Comparison of ENCODE assay signal across 22 cellular contexts in the genomic region with DNA sequence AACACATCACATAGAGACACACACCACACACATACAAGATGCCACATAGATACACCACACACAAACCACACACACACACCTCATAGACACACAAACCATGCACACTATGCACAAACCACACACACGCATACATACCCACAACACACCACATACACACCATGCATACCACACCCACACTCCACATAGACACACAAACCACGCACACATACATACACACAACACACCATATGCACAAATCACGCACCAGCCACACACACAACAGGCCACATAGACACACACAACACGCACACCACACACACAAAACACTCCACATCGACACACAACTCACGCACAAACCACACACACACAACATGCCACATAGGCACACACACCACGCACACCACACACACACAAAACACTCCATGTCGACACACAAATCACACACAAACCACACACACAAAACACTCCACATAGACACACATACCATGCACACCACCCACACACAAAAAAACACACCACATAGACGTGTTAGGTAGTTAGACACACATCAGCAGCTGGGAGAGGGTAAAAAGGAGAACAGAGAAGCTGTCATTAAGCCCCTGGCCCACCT. TPM values are rescaled to one million over a fixed set of nuclear protein-coding genes. Genes with fewer than 3 reads are reported as not detected.
DNase-seq lines count a peak whose midpoint lies in the region; ATAC-seq, FAIRE-seq and TF ChIP-seq lines count a peak whose summit lies in the region.
"Had no signal": no experiment of that assay in that cellular context is flagged by ENCODE, and none has a peak within 500 bp of the region (broad histone marks: within the 10 kb centered on the region; RNA-seq: fewer than 3 reads in every experiment).

No MANE protein-coding gene starts in this region.

- no peak for TF ChIP-seq POLR2A in HepG2 (IDR thresholded peaks at IDR 0.05; ENCODE audit: insufficient read depth in 1 of 2, low read depth in 2 of 2, low read length in 2 of 2)

- peaks cover 6% of the 10 kb centered on the region for H3K4me1 Mint-ChIP-seq in activated T-helper 1 cell treated with anti-CD3 and anti-CD28 coated beads, Interleukin-12 subunit alpha, Interleukin-12 subunit beta, Interleukin-2, Interleukin-4 antibody, amounts not matched to agents 30 ng/mL and 10 ng/mL and 1 ng/mL, durations not matched to agents 14 hours and 24 hours and 36 hours (ENCODE audit: low read depth)

- H3K4me3 ChIP-seq in left ventricle myocardium inferior (no peak overlapping the region), OCI-LY3 (ENCODE audit: low read length) (no peak overlapping the region), HepG2 (replicated peaks in 1 of 3; ENCODE audit: insufficient read depth in 1 of 3, low read depth in 2 of 3, low read length in 3 of 3) (no peak overlapping the region)

- intact Hi-C loops in cardiac septum (cut with DNase I) (loop anchor here (5.0 to 10.0 kb wide), 3 partner anchors 34 to 297 kb away; no protein-coding TSS in a partner anchor), left ventricle myocardium inferior (cut with micrococcal nuclease) (no loop called here), HepG2 (cut with micrococcal nuclease; ENCODE audit: unreplicated experiment) (no loop called here)
- intact Hi-C loops in activated T-helper 1 cell treated with anti-CD3 and anti-CD28 coated beads, Interleukin-12 subunit alpha, Interleukin-12 subunit beta, Interleukin-2, Interleukin-4 antibody, amounts not matched to agents 30 ng/mL and 10 ng/mL and 1 ng/mL, durations not matched to agents 14 hours and 24 hours and 36 hours (cut with micrococcal nuclease), result loop anchor here (1.0 to 5.0 kb wide), 7 partner anchors 15 to 381 kb away; partner anchors contain the start of gene POFUT2

- H3K4me1 ChIP-seq in left ventricle myocardium inferior (peaks cover 21% of the 10 kb centered on the region), OCI-LY3 (ENCODE audit: low read length) (peaks cover 15% of the 10 kb centered on the region), HepG2 (ENCODE audit: insufficient read depth, low read length) (no peaks in the 10 kb centered on the region)

- no peak for TF ChIP-seq RAD21 in HepG2 (CRISPR knock-in tag; IDR thresholded peaks at IDR 0.05)

- in situ Hi-C loops in HepG2 (cut with HindIII; ENCODE audit: extremely low pct_ligation_motif_present, low pct_unique_long_range_greater_than_20kb), result no loop called here

- peaks cover 23% of the 10 kb centered on the region for H3K9me3 Mint-ChIP-seq in activated T-helper 1 cell treated with anti-CD3 and anti-CD28 coated beads, Interleukin-12 subunit alpha, Interleukin-12 subunit beta, Interleukin-2, Interleukin-4 antibody, amounts not matched to agents 30 ng/mL and 10 ng/mL and 1 ng/mL, durations not matched to agents 14 hours and 24 hours and 36 hours

- no peak for FAIRE-seq in HepG2 (lab: Jason Lieb, UNC)
- FAIRE-seq: G401.6 had no signal

- CTCF ChIA-PET in HepG2 (lab: Yijun Ruan, JAX; ENCODE audit: low intra/inter-chr PET ratio, low total read pairs), result no interaction called here

- peaks cover under 1% of the 10 kb centered on the region for H3K36me3 Mint-ChIP-seq in activated T-helper 1 cell treated with anti-CD3 and anti-CD28 coated beads, Interleukin-12 subunit alpha, Interleukin-12 subunit beta, Interleukin-2, Interleukin-4 antibody, amounts not matched to agents 30 ng/mL and 10 ng/mL and 1 ng/mL, durations not matched to agents 14 hours and 24 hours and 36 hours (ENCODE audit: low read depth)
- H3K36me3 Mint-ChIP-seq: CD14-positive monocyte had no signal

- H3K27me3 ChIP-seq in left ventricle myocardium inferior (ENCODE audit: low read depth) (peaks cover 73% of the 10 kb centered on the region), OCI-LY3 (ENCODE audit: low read depth, low read length) (peaks cover 4% of the 10 kb centered on the region; the same call in 1 of the 2 replicates), HepG2 (ENCODE audit: control insufficient read depth in 1 of 2, insufficient read depth in 2 of 2, low read length in 2 of 2) (peaks cover 0 to 2% of the 10 kb centered on the region in 2 experiments; a peak in 1 of 5 replicates)
- H3K27me3 ChIP-seq: brain microvascular endothelial cell had no signal

- H3K27me3 Mint-ChIP-seq in activated T-helper 1 cell treated with anti-CD3 and anti-CD28 coated beads, Interleukin-12 subunit alpha, Interleukin-12 subunit beta, Interleukin-2, Interleukin-4 antibody, amounts not matched to agents 30 ng/mL and 10 ng/mL and 1 ng/mL, durations not matched to agents 14 hours and 24 hours and 36 hours (ENCODE audit: insufficient read depth), result peaks cover 4% of the 10 kb centered on the region

- no peaks in the 10 kb centered on the region for H4K20me1 ChIP-seq in OCI-LY3 (ENCODE audit: insufficient read depth, low read length)
- H4K20me1 ChIP-seq in HepG2 (ENCODE audit: insufficient read depth, low read length), result no peaks in the 10 kb centered on the region

- H2AFZ ChIP-seq in OCI-LY3 (ENCODE audit: low read depth, low read length), result no peak overlapping the region
- no peak overlapping the region for H2AFZ ChIP-seq in HepG2 (ENCODE audit: low read length)

- POLR2A ChIA-PET in HepG2 (lab: Yijun Ruan, JAX), result no interaction called here

- H3K79me2 ChIP-seq in OCI-LY3 (ENCODE audit: low read length) (no peaks in the 10 kb centered on the region), HepG2 (ENCODE audit: insufficient read depth, low read length) (no peaks in the 10 kb centered on the region)

- H3K4me3 Mint-ChIP-seq in activated T-helper 1 cell treated with anti-CD3 and anti-CD28 coated beads, Interleukin-12 subunit alpha, Interleukin-12 subunit beta, Interleukin-2, Interleukin-4 antibody, amounts not matched to agents 30 ng/mL and 10 ng/mL and 1 ng/mL, durations not matched to agents 14 hours and 24 hours and 36 hours, result no peak overlapping the region
- H3K4me3 Mint-ChIP-seq: CD14-positive monocyte, nephron progenitor cell had no signal

- H3K4me2 ChIP-seq in OCI-LY3 (ENCODE audit: low read length) (peak overlapping the region; percentile 45), HepG2 (ENCODE audit: low read depth, low read length) (no peak overlapping the region)

- TF ChIP-seq EP300 in HepG2 (IDR thresholded peaks at IDR 0.05; ENCODE audit: low read depth in 2 of 2, low read length in 2 of 2) (no peak), HepG2 (CRISPR knock-in tag; IDR thresholded peaks at IDR 0.05; ENCODE audit: borderline replicate concordance) (no peak)

- H3K36me3 ChIP-seq in left ventricle myocardium inferior (no peaks in the 10 kb centered on the region), OCI-LY3 (replicated peaks; ENCODE audit: low read depth, low read length) (no peaks in the 10 kb centered on the region), HepG2 (replicated peaks in 1 of 2; ENCODE audit: control insufficient read depth in 1 of 2, insufficient read depth in 2 of 2, low read length in 2 of 2) (no peaks in the 10 kb centered on the region)
- H3K36me3 ChIP-seq: brain microvascular endothelial cell, stomach had no signal

- DNase-seq in cardiac septum (ENCODE audit: low spot score) (peak; percentile 2), left ventricle myocardium inferior (no peak), HepG2 (ENCODE audit: low spot score) (no peak), GM10266 (ENCODE audit: extremely low spot score) (no peak), NOMO-1 (lab: John Stamatoyannopoulos, UW; ENCODE audit: unreplicated experiment in 2 of 2) (no peak)
- no peak for DNase-seq in activated T-helper 1 cell treated with anti-CD3 and anti-CD28 coated beads, Interleukin-12 subunit alpha, Interleukin-12 subunit beta, Interleukin-2, Interleukin-4 antibody, amounts not matched to agents 30 ng/mL and 10 ng/mL and 1 ng/mL, durations not matched to agents 14 hours and 24 hours and 36 hours (ENCODE audit: low spot score)
- DNase-seq: brain microvascular endothelial cell, DMS 273 treated with DMSO at 0.1 percent for 48 hours, NCI-H2081 treated with DMSO at 0.1 percent for 48 hours, NCI-H446 treated with DMSO at 0.1 percent for 48 hours, stomach, T1000 had no signal

- H3K9ac ChIP-seq in OCI-LY3 (ENCODE audit: low read length) (no peak overlapping the region), HepG2 (ENCODE audit: insufficient read depth, low read depth, low read length) (no peak overlapping the region)

- no TSS peak for BruUV-seq in HepG2 (replicated peaks; lab: Mats Ljungman, UMichigan)

- no peak for ATAC-seq in HepG2
- ATAC-seq in GM19397 (IDR thresholded peaks at IDR 0.05; ENCODE audit: unreplicated experiment), result no peak

- no peak overlapping the region for H3K27ac Mint-ChIP-seq in activated T-helper 1 cell treated with anti-CD3 and anti-CD28 coated beads, Interleukin-12 subunit alpha, Interleukin-12 subunit beta, Interleukin-2, Interleukin-4 antibody, amounts not matched to agents 30 ng/mL and 10 ng/mL and 1 ng/mL, durations not matched to agents 14 hours and 24 hours and 36 hours
- H3K27ac Mint-ChIP-seq: activated CD8-positive, alpha-beta memory T cell treated with anti-CD3 and anti-CD28 coated beads, Interleukin-2, amount 10 ng/mL, durations not matched to agents 7 days and 5 days; activated T-helper 2 cell treated with anti-CD3 and anti-CD28 coated beads, Interferon-gamma antibody, Interleukin-2, Interleukin-4, amounts not matched to agents 10 μg/mL and 5 μg/mL and 100 μg/mL, durations not matched to agents 14 hours and 24 hours and 36 hours; CD14-positive monocyte; nephron progenitor cell; progenitor cell of endocrine pancreas had no signal

- H3K27ac ChIP-seq in left ventricle myocardium inferior (replicated peaks), result no peak overlapping the region
- H3K27ac ChIP-seq in OCI-LY3 (ENCODE audit: low read length), result no peak overlapping the region
- no peak overlapping the region for H3K27ac ChIP-seq in HepG2 (ENCODE audit: extremely low read length, insufficient read depth, low read length)
- H3K27ac ChIP-seq: brain microvascular endothelial cell, RWPE1 had no signal

- peaks cover 14% of the 10 kb centered on the region for H3K9me3 ChIP-seq in left ventricle myocardium inferior (replicated peaks)
- 0 out of 2 replicates have a peak, but pooled peaks cover 4% of the 10 kb centered on the region for H3K9me3 ChIP-seq in OCI-LY3 (ENCODE audit: insufficient read depth, low read length)
- peaks cover 1% of the 10 kb centered on the region for H3K9me3 ChIP-seq in HepG2 (ENCODE audit: low read length)

- 62% methylated on average over 9 of the region's 9 CpGs for WGBS in HepG2 (ENCODE audit: low lambda C conversion rate)

- TF ChIP-seq CTCF in left ventricle myocardium inferior (IDR thresholded peaks at IDR 0.05; ENCODE audit: borderline replicate concordance), result no peak
- no peak for TF ChIP-seq CTCF in OCI-LY3 (IDR thresholded peaks at IDR 0.05; ENCODE audit: low read depth, low read length)
- no peak for TF ChIP-seq CTCF in HepG2 (CRISPR knock-in tag; IDR thresholded peaks at IDR 0.05)
- no peak for TF ChIP-seq CTCF in GM10266 (IDR thresholded peaks at IDR 0.05; ENCODE audit: control insufficient read depth, insufficient read depth, low read depth, missing control alignments)

RNA-seq across cellular contexts. Expression of gene SLC19A1, which starts 49.5 kb away (rescaled TPM):
- total RNA-seq in cardiac septum, result 2.7 TPM
- 4.9 TPM for total RNA-seq in left ventricle myocardium inferior
- 12.6 and 21.8 TPM in 2 replicates for total RNA-seq in HepG2 (2016; rRNA removed; fragmentation: Illumina TruSeq; extraction: Trizol)
- 4.8 and 5.6 TPM in 2 replicates for total RNA-seq in HepG2 (2016; cell fraction: cytosol; rRNA removed; fragmentation: Illumina TruSeq; extraction: Trizol; ENCODE audit: low read depth)
- total RNA-seq in HepG2 (2016; cell fraction: insoluble cytoplasmic fraction; rRNA removed; fragmentation: Illumina TruSeq; extraction: Trizol), result 11.0 and 23.6 TPM in 2 replicates
- 10.8 TPM in 2 replicates for total RNA-seq in HepG2 (2016; cell fraction: membrane; rRNA removed; fragmentation: Illumina TruSeq; extraction: Trizol)
- total RNA-seq in HepG2 (2016; cell fraction: nucleus; rRNA removed; fragmentation: Illumina TruSeq; extraction: Trizol), result 21.2 and 27.4 TPM in 2 replicates
- polyA plus RNA-seq in HepG2 (2011; rRNA removed), result 23.0 and 31.0 TPM in 2 replicates
- polyA plus RNA-seq in HepG2 (2011; cell fraction: cytosol; rRNA removed), result 14.5 and 24.7 TPM in 2 replicates
- 49.0 and 62.1 TPM in 2 replicates for polyA plus RNA-seq in HepG2 (2011; cell fraction: nucleus; rRNA removed)
- polyA plus RNA-seq in HepG2 (2012), result 18.0 and 36.8 TPM in 2 replicates
- 3.7 and 4.0 TPM in 2 replicates for polyA plus RNA-seq in HepG2 (2016; cell fraction: cytosol; fragmentation: Illumina TruSeq; extraction: Trizol; ENCODE audit: low read depth)
- polyA plus RNA-seq in HepG2 (2016; cell fraction: insoluble cytoplasmic fraction; fragmentation: Illumina TruSeq; extraction: Trizol; ENCODE audit: low read depth), result 11.1 and 13.0 TPM in 2 replicates
- polyA plus RNA-seq in HepG2 (2016; cell fraction: membrane; fragmentation: Illumina TruSeq; extraction: Trizol; ENCODE audit: low read depth), result 6.4 and 7.2 TPM in 2 replicates
- 44.5 and 46.0 TPM in 2 replicates for polyA plus RNA-seq in HepG2 (2016; cell fraction: nucleus; fragmentation: Illumina TruSeq; extraction: Trizol; ENCODE audit: insufficient read depth, low read depth)
- polyA minus RNA-seq in HepG2 (2011; rRNA and poly(A)+ RNA removed; ENCODE audit: low replicate concordance), result 42.0 and 128 TPM in 2 replicates
- polyA minus RNA-seq in HepG2 (2011; cell fraction: cytosol; rRNA and poly(A)+ RNA removed), result 32.2 and 34.4 TPM in 2 replicates
- 12.2 and 14.7 TPM in 2 replicates for polyA minus RNA-seq in HepG2 (2011; cell fraction: nucleus; rRNA and poly(A)+ RNA removed)
- total RNA-seq in activated T-helper 1 cell treated with anti-CD3 and anti-CD28 coated beads, Interleukin-12 subunit alpha, Interleukin-12 subunit beta, Interleukin-2, Interleukin-4 antibody, amounts not matched to agents 30 ng/mL and 10 ng/mL and 1 ng/mL, durations not matched to agents 14 hours and 24 hours and 36 hours, result 104 and 105 TPM in 2 replicates

RNA-seq across cellular contexts. Expression of gene PCBP3, which starts 51.8 kb away (rescaled TPM):
- total RNA-seq in cardiac septum, result 4.9 TPM
- 2.9 TPM for total RNA-seq in left ventricle myocardium inferior
- not detected in 2 replicates for total RNA-seq in HepG2 (2016; rRNA removed; fragmentation: Illumina TruSeq; extraction: Trizol)
- total RNA-seq in HepG2 (2016; cell fraction: cytosol; rRNA removed; fragmentation: Illumina TruSeq; extraction: Trizol; ENCODE audit: low read depth), result not detected in 2 replicates
- not detected in 2 replicates for total RNA-seq in HepG2 (2016; cell fraction: insoluble cytoplasmic fraction; rRNA removed; fragmentation: Illumina TruSeq; extraction: Trizol)
- total RNA-seq in HepG2 (2016; cell fraction: membrane; rRNA removed; fragmentation: Illumina TruSeq; extraction: Trizol), result not detected in 2 replicates
- total RNA-seq in HepG2 (2016; cell fraction: nucleus; rRNA removed; fragmentation: Illumina TruSeq; extraction: Trizol), result not detected in 2 replicates
- polyA plus RNA-seq in HepG2 (2011; rRNA removed), result not detected in 2 replicates
- not detected in 2 replicates for polyA plus RNA-seq in HepG2 (2011; cell fraction: cytosol; rRNA removed)
- not detected in 2 replicates for polyA plus RNA-seq in HepG2 (2011; cell fraction: nucleus; rRNA removed)
- not detected in 2 replicates for polyA plus RNA-seq in HepG2 (2012)
- not detected in 2 replicates for polyA plus RNA-seq in HepG2 (2016; cell fraction: cytosol; fragmentation: Illumina TruSeq; extraction: Trizol; ENCODE audit: low read depth)
- polyA plus RNA-seq in HepG2 (2016; cell fraction: insoluble cytoplasmic fraction; fragmentation: Illumina TruSeq; extraction: Trizol; ENCODE audit: low read depth), result not detected in 2 replicates
- polyA plus RNA-seq in HepG2 (2016; cell fraction: membrane; fragmentation: Illumina TruSeq; extraction: Trizol; ENCODE audit: low read depth), result not detected in 2 replicates
- not detected in 2 replicates for polyA plus RNA-seq in HepG2 (2016; cell fraction: nucleus; fragmentation: Illumina TruSeq; extraction: Trizol; ENCODE audit: insufficient read depth, low read depth)
- not detected in 2 replicates for polyA minus RNA-seq in HepG2 (2011; rRNA and poly(A)+ RNA removed; ENCODE audit: low replicate concordance)
- not detected in 2 replicates for polyA minus RNA-seq in HepG2 (2011; cell fraction: cytosol; rRNA and poly(A)+ RNA removed)
- not detected in 2 replicates for polyA minus RNA-seq in HepG2 (2011; cell fraction: nucleus; rRNA and poly(A)+ RNA removed)
- total RNA-seq in activated T-helper 1 cell treated with anti-CD3 and anti-CD28 coated beads, Interleukin-12 subunit alpha, Interleukin-12 subunit beta, Interleukin-2, Interleukin-4 antibody, amounts not matched to agents 30 ng/mL and 10 ng/mL and 1 ng/mL, durations not matched to agents 14 hours and 24 hours and 36 hours, result 8.2 and 10.7 TPM in 2 replicates
- total RNA-seq: HT1080 had no signal

Comparison
In these comparisons a context has a peak if more than half of its experiments do, and no peak if none do; other contexts are left out.
1. intact Hi-C loops: an anchor here in cardiac septum (5.0 to 10.0 kb wide) and activated T-helper 1 cell treated with anti-CD3 and anti-CD28 coated beads, Interleukin-12 subunit alpha, Interleukin-12 subunit beta, Interleukin-2, Interleukin-4 antibody, amounts not matched to agents 30 ng/mL and 10 ng/mL and 1 ng/mL, durations not matched to agents 14 hours and 24 hours and 36 hours (1.0 to 5.0 kb wide); none called in left ventricle myocardium inferior and HepG2.